1 cellular context compared by ENCODE assay signal in genomic region chr5:140302786-140303639, GRCh38.
TF ChIP-seq lines count a peak whose summit lies in the region.

A gene with protein sequence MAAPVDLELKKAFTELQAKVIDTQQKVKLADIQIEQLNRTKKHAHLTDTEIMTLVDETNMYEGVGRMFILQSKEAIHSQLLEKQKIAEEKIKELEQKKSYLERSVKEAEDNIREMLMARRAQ (minus strand): TSS chr5:140303101. CDS start chr5:140303073, 28 bp downstream.

TF ChIP-seq in WTC11, 78 proteins besides CTCF, POLR2A, EP300 and RAD21 (continued from another document):
- TF ChIP-seq, protein P1, sequence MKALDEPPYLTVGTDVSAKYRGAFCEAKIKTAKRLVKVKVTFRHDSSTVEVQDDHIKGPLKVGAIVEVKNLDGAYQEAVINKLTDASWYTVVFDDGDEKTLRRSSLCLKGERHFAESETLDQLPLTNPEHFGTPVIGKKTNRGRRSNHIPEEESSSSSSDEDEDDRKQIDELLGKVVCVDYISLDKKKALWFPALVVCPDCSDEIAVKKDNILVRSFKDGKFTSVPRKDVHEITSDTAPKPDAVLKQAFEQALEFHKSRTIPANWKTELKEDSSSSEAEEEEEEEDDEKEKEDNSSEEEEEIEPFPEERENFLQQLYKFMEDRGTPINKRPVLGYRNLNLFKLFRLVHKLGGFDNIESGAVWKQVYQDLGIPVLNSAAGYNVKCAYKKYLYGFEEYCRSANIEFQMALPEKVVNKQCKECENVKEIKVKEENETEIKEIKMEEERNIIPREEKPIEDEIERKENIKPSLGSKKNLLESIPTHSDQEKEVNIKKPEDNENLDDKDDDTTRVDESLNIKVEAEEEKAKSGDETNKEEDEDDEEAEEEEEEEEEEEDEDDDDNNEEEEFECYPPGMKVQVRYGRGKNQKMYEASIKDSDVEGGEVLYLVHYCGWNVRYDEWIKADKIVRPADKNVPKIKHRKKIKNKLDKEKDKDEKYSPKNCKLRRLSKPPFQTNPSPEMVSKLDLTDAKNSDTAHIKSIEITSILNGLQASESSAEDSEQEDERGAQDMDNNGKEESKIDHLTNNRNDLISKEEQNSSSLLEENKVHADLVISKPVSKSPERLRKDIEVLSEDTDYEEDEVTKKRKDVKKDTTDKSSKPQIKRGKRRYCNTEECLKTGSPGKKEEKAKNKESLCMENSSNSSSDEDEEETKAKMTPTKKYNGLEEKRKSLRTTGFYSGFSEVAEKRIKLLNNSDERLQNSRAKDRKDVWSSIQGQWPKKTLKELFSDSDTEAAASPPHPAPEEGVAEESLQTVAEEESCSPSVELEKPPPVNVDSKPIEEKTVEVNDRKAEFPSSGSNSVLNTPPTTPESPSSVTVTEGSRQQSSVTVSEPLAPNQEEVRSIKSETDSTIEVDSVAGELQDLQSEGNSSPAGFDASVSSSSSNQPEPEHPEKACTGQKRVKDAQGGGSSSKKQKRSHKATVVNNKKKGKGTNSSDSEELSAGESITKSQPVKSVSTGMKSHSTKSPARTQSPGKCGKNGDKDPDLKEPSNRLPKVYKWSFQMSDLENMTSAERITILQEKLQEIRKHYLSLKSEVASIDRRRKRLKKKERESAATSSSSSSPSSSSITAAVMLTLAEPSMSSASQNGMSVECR (CRISPR knock-in tag; IDR thresholded peaks at IDR 0.05; ENCODE audit: borderline replicate concordance) = 0 out of 2 replicates have a peak, but pooled peaks have one; percentile 6
- TF ChIP-seq TEAD1 (CRISPR knock-in tag; IDR thresholded peaks at IDR 0.05) (no peak), HMGA2 (CRISPR knock-in tag; IDR thresholded peaks at IDR 0.05) (no peak), NFYB (CRISPR knock-in tag; conservative IDR thresholded peaks at IDR 0.05; ENCODE audit: low read depth) (no peak), SP1 (CRISPR knock-in tag; conservative IDR thresholded peaks at IDR 0.05) (no peak), ZNF121 (CRISPR knock-in tag; IDR thresholded peaks at IDR 0.05) (no peak), MXD4 (CRISPR knock-in tag; IDR thresholded peaks at IDR 0.05; ENCODE audit: borderline replicate concordance) (no peak)
TF ChIP-seq in WTC11: peak in this region for 4.
